ENCODE assay signal across 8 cellular contexts in genomic region chr15:39578851-39579486, GRCh38. TPM values are rescaled to one million over a fixed set of nuclear protein-coding genes. Genes with fewer than 3 reads are reported as not detected.
DNase-seq lines count a peak whose midpoint lies in the region; TF ChIP-seq lines count a peak whose summit lies in the region.

No MANE protein-coding gene starts in this region.

- H3K36me3 ChIP-seq in PC-9 (ENCODE audit: low read depth) (peaks cover 4% of the 10 kb centered on the region; the same call in 1 of the 2 replicates), esophagus squamous epithelium (peaks cover 0 to 19% (median 0%) of the 10 kb centered on the region in 3 donors)

- H3K4me1 Mint-ChIP-seq in nephron progenitor cell, result peaks cover 36% of the 10 kb centered on the region

- H2AFZ ChIP-seq in PC-9, result no peak overlapping the region; the same call in 1 of the 2 replicates

- TF ChIP-seq CTCF in AG04449 (IDR thresholded peaks at IDR 0.05; ENCODE audit: insufficient read depth, low read length, missing control alignments) (peak; percentile 29), PC-9 (conservative IDR thresholded peaks at IDR 0.05) (no peak), esophagus squamous epithelium (IDR thresholded peaks at IDR 0.05) (peak in 1 of 6 experiments; percentile 4), nephron progenitor cell (IDR thresholded peaks at IDR 0.05) (no peak)

- H3K79me2 ChIP-seq in PC-9 (ENCODE audit: low read depth), result peaks cover 20% of the 10 kb centered on the region

- peaks cover 3% of the 10 kb centered on the region for H3K9me3 Mint-ChIP-seq in nephron progenitor cell

- no peak overlapping the region for H3K27ac ChIP-seq in PC-9
- peak overlapping the region; percentile 81 to 95 (median 92) for H3K27ac ChIP-seq in esophagus squamous epithelium

- no peaks in the 10 kb centered on the region for H3F3A ChIP-seq in PC-9 (ENCODE audit: insufficient read depth, low read depth)

- H3K4me1 ChIP-seq in PC-9 (replicated peaks; ENCODE audit: insufficient read depth) (peaks cover 22% of the 10 kb centered on the region; the same call in 1 of the 2 replicates), esophagus squamous epithelium (peaks cover 7 to 56% (median 9%) of the 10 kb centered on the region in 3 donors)

- peak overlapping the region; percentile 88 for H3K4me3 Mint-ChIP-seq in nephron progenitor cell

- no peaks in the 10 kb centered on the region; the same call in 1 of the 2 replicates for H4K20me1 ChIP-seq in PC-9 (ENCODE audit: insufficient read depth)

- POLR2A ChIA-PET in AG04449 (lab: Yijun Ruan, JAX) (interaction anchor here (0.6 to 5.5 kb wide), 14 partner anchors 74 to 683 kb away, joined by 3 to 133 read pairs (median 22); no protein-coding TSS in a partner anchor), PC-9 (lab: Charles Lee; ENCODE audit: unreplicated experiment) (interaction anchor here (0.5 to 0.7 kb wide), 7 partner anchors 20 to 877 kb away, joined by 3 to 10 read pairs (median 4); no protein-coding TSS in a partner anchor)

- intact Hi-C loops in PC-9 (cut with micrococcal nuclease; ENCODE audit: unreplicated experiment) (loop anchor here (1.0 to 10.0 kb wide), 3 partner anchors 144 to 383 kb away; no protein-coding TSS in a partner anchor), esophagus squamous epithelium (cut with DNase I) (no loop called here)

- H3K27me3 ChIP-seq in PC-9 (ENCODE audit: insufficient read depth, low read depth) (no peaks in the 10 kb centered on the region), esophagus squamous epithelium (peaks cover 0 to 8% (median 0%) of the 10 kb centered on the region in 4 donors)

- H3K27me3 Mint-ChIP-seq in nephron progenitor cell (ENCODE audit: low read depth, poor library complexity), result peaks cover 23% of the 10 kb centered on the region

- WGBS in esophagus squamous epithelium, 2 donors, result 41 to 50% methylated on average over 5 of the region's 5 CpGs

- no peak overlapping the region for H3K27ac Mint-ChIP-seq in nephron progenitor cell

- peak overlapping the region; percentile 97 for H3K4me2 ChIP-seq in PC-9

- BruUV-seq in PC-9 (replicated peaks; lab: Mats Ljungman, UMichigan), result TSS peak; percentile 49

- H3K9me2 ChIP-seq in PC-9 (ENCODE audit: insufficient read depth), result no peaks in the 10 kb centered on the region

- CTCF ChIA-PET in AG04449 (lab: Yijun Ruan, JAX), result interaction anchor here (1.0 to 5.5 kb wide), 15 partner anchors 18 to 880 kb away, joined by 3 to 51 read pairs (median 5); no protein-coding TSS in a partner anchor
- CTCF ChIA-PET in PC-9 (lab: Charles Lee), result interaction anchor here (0.7 to 3.0 kb wide), 2 partner anchors 407 to 875 kb away, joined by 3 to 16 read pairs; no protein-coding TSS in a partner anchor

- no peak for DNase-seq in AG04449 (ENCODE audit: low read depth, low spot score)
- DNase-seq in PC-9, result no peak
- no peak for DNase-seq in esophagus squamous epithelium (lab: John Stamatoyannopoulos, UW)
- DNase-seq in nephron progenitor cell, result no peak
- DNase-seq in NCI-H82 treated with DMSO at 0.1 percent for 48 hours (lab: John Stamatoyannopoulos, UW; ENCODE audit: unreplicated experiment), result no peak
- no peak for DNase-seq in activated gamma-delta T cell (lab: John Stamatoyannopoulos, UW)
- DNase-seq in central memory CD4-positive, alpha-beta T cell, result no peak
- no peak for DNase-seq in NCI-H748 treated with DMSO at 0.1 percent for 48 hours (lab: John Stamatoyannopoulos, UW)

- H3K9me3 ChIP-seq in PC-9 (ENCODE audit: insufficient read depth, low read depth) (no peaks in the 10 kb centered on the region), esophagus squamous epithelium (no peaks in the 10 kb centered on the region)

- peaks cover 5% of the 10 kb centered on the region for H3K36me3 Mint-ChIP-seq in nephron progenitor cell (ENCODE audit: low read depth)

- peak overlapping the region; percentile 56 for H3K4me3 ChIP-seq in AG04449 (ENCODE audit: low read depth, low read length)
- H3K4me3 ChIP-seq in PC-9, result peak overlapping the region; percentile 70; the same call in 1 of the 2 replicates
- H3K4me3 ChIP-seq in esophagus squamous epithelium, result peak overlapping the region; percentile 40 to 82 (median 63)

- no peak for TF ChIP-seq POLR2A in esophagus squamous epithelium (IDR thresholded peaks at IDR 0.05)

RNA-seq across cellular contexts. Expression of gene THBS1, which starts 1.9 kb away (rescaled TPM):
- total RNA-seq in PC-9 (2021) (406 and 512 TPM in 2 replicates), esophagus squamous epithelium (100 to 1,000 TPM in 1 of 4 donors, 10 to 100 TPM in 2, 1 to 10 TPM in 1; 6.3 to 110 (median 63.8) TPM)
